Comparison of ENCODE assay signal across 9 cellular contexts in genomic region chr1:204350857-204351573, GRCh38. TPM values are rescaled to one million over a fixed set of nuclear protein-coding genes. Genes with fewer than 3 reads are reported as not detected.
DNase-seq lines count a peak whose midpoint lies in the region; ATAC-seq and TF ChIP-seq lines count a peak whose summit lies in the region.
"Had no signal": no experiment of that assay in that cellular context is flagged by ENCODE, and none has a peak within 500 bp of the region (broad histone marks: within the 10 kb centered on the region; RNA-seq: fewer than 3 reads in every experiment).

No MANE protein-coding gene starts in this region.

- H4K20me1 ChIP-seq in SK-N-SH (ENCODE audit: insufficient read depth): no peaks in the 10 kb centered on the region

- H3K4me3 ChIP-seq in HEK293 (ENCODE audit: low read depth, low read length): no peak overlapping the region
- H3K4me3 ChIP-seq in SK-N-SH (ENCODE audit: low read depth in 2 of 2, low read length in 1 of 2): peak overlapping the region in 1 of 2 experiments; percentile 40; a peak in 2 of 4 replicates
- H3K4me3 ChIP-seq in left ventricle myocardium inferior: peak overlapping the region; percentile 11
- no peak overlapping the region for H3K4me3 ChIP-seq in psoas muscle

- peak overlapping the region; percentile 40 for H3K9ac ChIP-seq in SK-N-SH
- H3K9ac ChIP-seq: KMS-11 had no signal

- H3K4me1 ChIP-seq in HEK293 (ENCODE audit: control insufficient read depth, insufficient read depth, low read length): no peaks in the 10 kb centered on the region; the same call in 1 of the 2 replicates
- peaks cover 9 to 51% of the 10 kb centered on the region in 2 experiments; a peak in 2 of 4 replicates for H3K4me1 ChIP-seq in SK-N-SH (ENCODE audit: control insufficient read depth in 1 of 2, insufficient read depth in 2 of 2, low read depth in 1 of 2, low read length in 1 of 2)
- H3K4me1 ChIP-seq in left ventricle myocardium inferior: peaks cover 38% of the 10 kb centered on the region
- H3K4me1 ChIP-seq in psoas muscle: no peaks in the 10 kb centered on the region

- POLR2A ChIA-PET in HEK293 (lab: Yijun Ruan, JAX): interaction anchor here (0.5 kb wide), 1 partner anchor 49 kb away, joined by 3 read pairs; no protein-coding TSS in a partner anchor
- POLR2A ChIA-PET in SK-N-SH (lab: Yijun Ruan, JAX): interaction anchor here (1.0 to 3.8 kb wide), 11 partner anchors 8 to 103 kb away, joined by 3 to 25 read pairs (median 4); partner anchors contain the start of gene PLEKHA6

- H3K9me3 ChIP-seq in HEK293 (ENCODE audit: control insufficient read depth, insufficient read depth, low read depth, low read length): no peaks in the 10 kb centered on the region
- no peaks in the 10 kb centered on the region for H3K9me3 ChIP-seq in SK-N-SH
- no peaks in the 10 kb centered on the region for H3K9me3 ChIP-seq in left ventricle myocardium inferior (replicated peaks)
- no peaks in the 10 kb centered on the region for H3K9me3 ChIP-seq in psoas muscle

- peak overlapping the region; percentile 74 for H3K4me2 ChIP-seq in SK-N-SH
- H3K4me2 ChIP-seq: KMS-11 had no signal

- no peaks in the 10 kb centered on the region for H3K79me2 ChIP-seq in SK-N-SH (ENCODE audit: insufficient read depth)

- H3K36me3 ChIP-seq in HEK293 (ENCODE audit: control insufficient read depth in 2 of 2, insufficient read depth in 1 of 2, low read length in 2 of 2): no peaks in the 10 kb centered on the region
- H3K36me3 ChIP-seq in SK-N-SH (replicated peaks in 1 of 2; ENCODE audit: control insufficient read depth in 1 of 2, insufficient read depth in 2 of 2, low read length in 1 of 2): no peaks in the 10 kb centered on the region
- H3K36me3 ChIP-seq in left ventricle myocardium inferior: no peaks in the 10 kb centered on the region
- H3K36me3 ChIP-seq in psoas muscle (ENCODE audit: insufficient read depth in 1 of 2, low read depth in 1 of 2): no peaks in the 10 kb centered on the region

- DNase-seq in SK-N-SH: peak; percentile 90
- peak; percentile 81 for DNase-seq in left ventricle myocardium inferior
- DNase-seq in psoas muscle: peak; percentile 72 to 81
- no peak for DNase-seq in COLO829 (ENCODE audit: low spot score)
- DNase-seq in NK-92 treated with Interleukin-12 subunit alpha and Interleukin-12 subunit beta, amount 100 ng/mL, for 24 hours (lab: John Stamatoyannopoulos, UW): no peak
- DNase-seq in mesenteric fat pad (ENCODE audit: low spot score): no peak

- TF ChIP-seq CTCF in HEK293 (tag by site-specific recombination; IDR thresholded peaks at IDR 0.05): no peak
- no peak for TF ChIP-seq CTCF in SK-N-SH (IDR thresholded peaks at IDR 0.05)
- no peak for TF ChIP-seq CTCF in left ventricle myocardium inferior (IDR thresholded peaks at IDR 0.05; ENCODE audit: borderline replicate concordance)
- no peak for TF ChIP-seq CTCF in psoas muscle (IDR thresholded peaks at IDR 0.05)

- no peak for TF ChIP-seq RAD21 in SK-N-SH (IDR thresholded peaks at IDR 0.05; ENCODE audit: low read length)

- CTCF ChIA-PET in HEK293 (lab: Yijun Ruan, JAX) (interaction anchor here (0.7 to 2.2 kb wide), 7 partner anchors 11 to 187 kb away, joined by 3 to 9 read pairs (median 8); no protein-coding TSS in a partner anchor), SK-N-SH (lab: Yijun Ruan, JAX) (interaction anchor here (0.6 to 8.0 kb wide), 12 partner anchors 9 to 188 kb away, joined by 3 to 75 read pairs (median 4); partner anchors contain the start of gene PLEKHA6)

- peak overlapping the region; percentile 85; the same call in 1 of the 2 replicates for H2AFZ ChIP-seq in SK-N-SH (ENCODE audit: low read depth)

- no peaks in the 10 kb centered on the region for H3K9me2 ChIP-seq in SK-N-SH

- intact Hi-C loops in left ventricle myocardium inferior (cut with micrococcal nuclease): no loop called here
- intact Hi-C loops in psoas muscle (cut with DNase I): no loop called here

- WGBS in SK-N-SH (ENCODE audit: low lambda C conversion rate): 40% methylated on average over 19 of the region's 20 CpGs
- 32 to 34% (median 33%) methylated on average over 20 of the region's 20 CpGs for WGBS in psoas muscle, 3 donors

- TF ChIP-seq EP300 in SK-N-SH (IDR thresholded peaks at IDR 0.05; ENCODE audit: borderline replicate concordance in 1 of 2, low read depth in 1 of 2, low read length in 1 of 2): no peak

- H3K27me3 ChIP-seq in SK-N-SH (ENCODE audit: insufficient read depth) (no peaks in the 10 kb centered on the region), left ventricle myocardium inferior (ENCODE audit: low read depth) (no peaks in the 10 kb centered on the region), psoas muscle (ENCODE audit: insufficient read depth in 3 of 3, low read length in 2 of 3) (peaks cover 0 to 3% (median 0%) of the 10 kb centered on the region in 3 donors)

- no peaks in the 10 kb centered on the region for H3F3A ChIP-seq in SK-N-SH (replicated peaks; ENCODE audit: insufficient read depth)

- H3K27ac ChIP-seq in HEK293 (ENCODE audit: extremely low read depth, low read depth, low read length): no peak overlapping the region
- H3K27ac ChIP-seq in SK-N-SH (ENCODE audit: low read depth in 2 of 2, low read length in 1 of 2): peak overlapping the region in 1 of 2 experiments; percentile 87; a peak in 3 of 4 replicates
- H3K27ac ChIP-seq in left ventricle myocardium inferior (replicated peaks): peak overlapping the region; percentile 28
- no peak overlapping the region for H3K27ac ChIP-seq in psoas muscle
- H3K27ac ChIP-seq: KMS-11 had no signal

- peak in 1 of 4 donors; percentile 38 for ATAC-seq in psoas muscle
- no peak for ATAC-seq in HG02642 (IDR thresholded peaks at IDR 0.05; ENCODE audit: poor library complexity, unreplicated experiment)

TF ChIP-seq in HEK293, 187 proteins besides CTCF, POLR2A, EP300 and RAD21 (continues in another document):
- 0 out of 2 replicates have a peak, but pooled peaks have one; percentile 11 for TF ChIP-seq PRDM10 (tag by site-specific recombination; IDR thresholded peaks at IDR 0.05)
- TF ChIP-seq MYNN (tag by site-specific recombination; IDR thresholded peaks at IDR 0.05; ENCODE audit: borderline replicate concordance): peak; percentile 67; the same call in 1 of the 2 replicates

TF ChIP-seq in SK-N-SH, 30 proteins besides CTCF, POLR2A, EP300 and RAD21 (continues in another document):
- TF ChIP-seq TEAD4 (IDR thresholded peaks at IDR 0.05; ENCODE audit: borderline replicate concordance, insufficient read depth) (no peak), USF1 (IDR thresholded peaks at IDR 0.05; ENCODE audit: borderline replicate concordance, low read depth) (no peak), YY1 (IDR thresholded peaks at IDR 0.05; ENCODE audit: low read depth) (peak; percentile 89), REST (IDR thresholded peaks at IDR 0.05; ENCODE audit: low read depth, low read length) (no peak), MXI1 (IDR thresholded peaks at IDR 0.05; ENCODE audit: low read depth, low read length) (peak; percentile 98), TCF12 (IDR thresholded peaks at IDR 0.05) (0 out of 2 replicates have a peak, but pooled peaks have one; percentile 13), PBX3 (IDR thresholded peaks at IDR 0.05) (no peak; the same call in 1 of the 2 replicates), SIN3A (IDR thresholded peaks at IDR 0.05; ENCODE audit: borderline replicate concordance, low read depth, low read length) (0 out of 2 replicates have a peak, but pooled peaks have one; percentile 43), POLR2AphosphoS5 (IDR thresholded peaks at IDR 0.05; ENCODE audit: low read depth, low read length) (no peak)

RNA-seq across cellular contexts. Expression of gene PLEKHA6, which starts 8.7 kb away (rescaled TPM):
- 1.2 and 3.1 TPM in 2 replicates for polyA plus RNA-seq in SK-N-SH (2012; rRNA removed)
- polyA plus RNA-seq in SK-N-SH (2012; cell fraction: cytosol; rRNA removed): 1.5 and 3.4 TPM in 2 replicates
- polyA plus RNA-seq in SK-N-SH (2012; cell fraction: nucleus; rRNA removed): 6.3 and 7.7 TPM in 2 replicates
- 28.8 TPM for total RNA-seq in left ventricle myocardium inferior
- 1 to 10 TPM; 1.5 to 7.1 (median 4.8) TPM for total RNA-seq in psoas muscle
- polyA plus RNA-seq in psoas muscle: 1 to 10 TPM in 2 of 3 donors, under 1 TPM in 1; 0.92 to 1.7 (median 1.2) TPM
- total RNA-seq in mesenteric fat pad: 3.5 TPM

Comparison
In these comparisons a context has a peak if more than half of its experiments do, and no peak if none do; other contexts are left out.
1. DNase-seq: peak in SK-N-SH (single experiment), left ventricle myocardium inferior (single experiment) and psoas muscle (2 of 2); none in COLO829 (single experiment), NK-92 treated with Interleukin-12 subunit alpha and Interleukin-12 subunit beta, amount 100 ng/mL, for 24 hours (single experiment) and mesenteric fat pad (single experiment).
2. Of the 4 proteins assayed by ChIP-seq in both HEK293 and SK-N-SH: peak only in HEK293: none; only in SK-N-SH: YY1; in both: none; in neither: 3.